In genomic region chr4:180152831-180153230, GRCh38 we compare ENCODE assay signal across 16 cellular contexts.
"Had no signal": no experiment of that assay in that cellular context is flagged by ENCODE, and none has a peak within 500 bp of the region (broad histone marks: within the 10 kb centered on the region; RNA-seq: fewer than 3 reads in every experiment).

No MANE protein-coding gene starts in this region.

- H3K27me3 ChIP-seq: esophagus squamous epithelium, heart right ventricle, left lung, transverse colon, uterus had no signal

- H3K4me1 Mint-ChIP-seq: nephron progenitor cell had no signal

- H3K36me3 ChIP-seq: esophagus squamous epithelium, heart right ventricle, left lung, transverse colon, uterus had no signal

- H3K9me3 Mint-ChIP-seq: activated T-helper 1 cell treated with anti-CD3 and anti-CD28 coated beads, Interleukin-12 subunit alpha, Interleukin-12 subunit beta, Interleukin-2, Interleukin-4 antibody, amounts not matched to agents 30 ng/mL and 10 ng/mL and 1 ng/mL, durations not matched to agents 14 hours and 24 hours and 36 hours; nephron progenitor cell had no signal

- H3K27me3 Mint-ChIP-seq: activated naive CD8-positive, alpha-beta T cell had no signal

- H3K27ac Mint-ChIP-seq: activated naive CD8-positive, alpha-beta T cell; activated T-helper 1 cell treated with anti-CD3 and anti-CD28 coated beads, Interleukin-12 subunit alpha, Interleukin-12 subunit beta, Interleukin-2, Interleukin-4 antibody, amounts not matched to agents 30 ng/mL and 10 ng/mL and 1 ng/mL, durations not matched to agents 14 hours and 24 hours and 36 hours; nephron progenitor cell had no signal

- H3K27ac ChIP-seq: esophagus squamous epithelium, heart right ventricle, left lung, transverse colon, uterus had no signal

- DNase-seq: activated CD4-positive, alpha-beta T cell treated with anti-CD3 and anti-CD28 coated beads, Interleukin-2, amount 50 U/mL, for 4 hours; dermis blood vessel endothelial cell; effector memory CD4-positive, alpha-beta T cell; esophagus squamous epithelium; heart right ventricle; midbrain; nephron progenitor cell; occipital lobe; retina; stimulated activated CD8-positive, alpha-beta memory T cell treated with anti-CD3 and anti-CD28 coated beads, Interleukin-4, amount 100 ng/mL, for 48 hours; stimulated activated naive CD4-positive, alpha-beta T cell; transverse colon; uterus had no signal

- H3K4me3 Mint-ChIP-seq: activated naive CD8-positive, alpha-beta T cell; activated T-helper 1 cell treated with anti-CD3 and anti-CD28 coated beads, Interleukin-12 subunit alpha, Interleukin-12 subunit beta, Interleukin-2, Interleukin-4 antibody, amounts not matched to agents 30 ng/mL and 10 ng/mL and 1 ng/mL, durations not matched to agents 14 hours and 24 hours and 36 hours; nephron progenitor cell had no signal

- H3K36me3 Mint-ChIP-seq: activated naive CD8-positive, alpha-beta T cell had no signal

- H3K4me3 ChIP-seq: esophagus squamous epithelium, heart right ventricle, left lung, transverse colon, uterus had no signal

- ATAC-seq: heart right ventricle, left lung had no signal

- H3K9me3 ChIP-seq: esophagus squamous epithelium, heart right ventricle, left lung, transverse colon, uterus had no signal

- H3K4me1 ChIP-seq: esophagus squamous epithelium, heart right ventricle, left lung, transverse colon, uterus had no signal
